18 cellular contexts compared by ENCODE assay signal in genomic region chr2:24351981-24352380, GRCh38. TPM values are rescaled to one million over a fixed set of nuclear protein-coding genes. Genes with fewer than 3 reads are reported as not detected.
DNase-seq lines count a peak whose midpoint lies in the region; ATAC-seq and TF ChIP-seq lines count a peak whose summit lies in the region.
"Had no signal": no experiment of that assay in that cellular context is flagged by ENCODE, and none has a peak within 500 bp of the region (broad histone marks: within the 10 kb centered on the region; RNA-seq: fewer than 3 reads in every experiment).

No MANE protein-coding gene starts in this region.

- H3K18ac ChIP-seq in neuronal stem cell (ENCODE audit: low read length) = no peak overlapping the region

- H2BK15ac ChIP-seq in neuronal stem cell (ENCODE audit: low read length) = no peak overlapping the region

- H3K4me3 Mint-ChIP-seq in activated naive CD4-positive, alpha-beta T cell treated with anti-CD3 and anti-CD28 coated beads for 36 hours = no peak overlapping the region
- H3K4me3 Mint-ChIP-seq in stimulated activated naive CD8-positive, alpha-beta T cell treated with anti-CD3 and anti-CD28 coated beads, Interleukin-15, amount 100 ng/mL, for 72 hours = no peak overlapping the region
- H3K4me3 Mint-ChIP-seq: T-helper 17 cell had no signal

- no peaks in the 10 kb centered on the region for H3K9me3 Mint-ChIP-seq in activated naive CD4-positive, alpha-beta T cell treated with anti-CD3 and anti-CD28 coated beads for 36 hours
- H3K9me3 Mint-ChIP-seq in stimulated activated naive CD8-positive, alpha-beta T cell treated with anti-CD3 and anti-CD28 coated beads, Interleukin-15, amount 100 ng/mL, for 72 hours = no peaks in the 10 kb centered on the region
- H3K9me3 Mint-ChIP-seq: activated T-helper 2 cell treated with anti-CD3 and anti-CD28 coated beads, Interferon-gamma antibody, Interleukin-2, Interleukin-4, amounts not matched to agents 10 μg/mL and 5 μg/mL and 100 μg/mL, durations not matched to agents 14 hours and 24 hours and 36 hours; naive thymus-derived CD8-positive, alpha-beta T cell had no signal

- peaks cover 81% of the 10 kb centered on the region for H3K4me1 ChIP-seq in DOHH2 (ENCODE audit: control insufficient read depth, low read length)
- no peaks in the 10 kb centered on the region for H3K4me1 ChIP-seq in foreskin keratinocyte
- H3K4me1 ChIP-seq in neuronal stem cell (ENCODE audit: control insufficient read depth in 2 of 2, insufficient read depth in 1 of 2, low read depth in 1 of 2, low read length in 2 of 2) = peaks cover 0 to 4% of the 10 kb centered on the region in 2 donors

- no peak overlapping the region for H2BK120ac ChIP-seq in neuronal stem cell (ENCODE audit: low read depth, low read length)

- CTCF ChIA-PET in activated naive CD4-positive, alpha-beta T cell treated with anti-CD3 and anti-CD28 coated beads for 36 hours (lab: Charles Lee) = no interaction called here

- no peak overlapping the region for H3K4ac ChIP-seq in neuronal stem cell (ENCODE audit: low read length)

- H3K27me3 ChIP-seq in DOHH2 (ENCODE audit: control insufficient read depth, low read length) = no peaks in the 10 kb centered on the region
- no peaks in the 10 kb centered on the region for H3K27me3 ChIP-seq in foreskin keratinocyte
- H3K27me3 ChIP-seq in neuronal stem cell (ENCODE audit: control insufficient read depth in 3 of 3, insufficient read depth in 3 of 3, low read depth in 1 of 3, low read length in 3 of 3) = no peaks in the 10 kb centered on the region
- H3K27me3 ChIP-seq: gastroesophageal sphincter had no signal

- H2AK5ac ChIP-seq in neuronal stem cell (ENCODE audit: low read depth, low read length) = no peak overlapping the region

- H3K14ac ChIP-seq in neuronal stem cell (ENCODE audit: low read length) = no peak overlapping the region

- H3K9me3 ChIP-seq in DOHH2 (ENCODE audit: control insufficient read depth, insufficient read depth, low read length) = no peaks in the 10 kb centered on the region
- H3K9me3 ChIP-seq in neuronal stem cell (replicated peaks in 1 of 2; ENCODE audit: control insufficient read depth in 2 of 2, insufficient read depth in 1 of 2, low read depth in 1 of 2, low read length in 2 of 2) = no peaks in the 10 kb centered on the region
- H3K9me3 ChIP-seq: gastroesophageal sphincter, lower lobe of right lung had no signal

- WGBS in neuronal stem cell (ENCODE audit: extremely low coverage in 2 of 2, insufficient read length in 2 of 2, insufficient replicate concordance in 1 of 2), 2 donors = no CpG with 5 or more reads among the region's 1 CpG

- no peak overlapping the region for H4K8ac ChIP-seq in neuronal stem cell (ENCODE audit: low read depth, low read length)

- peaks cover 20% of the 10 kb centered on the region for H4K20me1 ChIP-seq in DOHH2 (ENCODE audit: control insufficient read depth, insufficient read depth, low read depth, low read length)

- no peak overlapping the region for H3K4me3 ChIP-seq in AG10803 (ENCODE audit: low read length)
- no peak overlapping the region for H3K4me3 ChIP-seq in DOHH2 (ENCODE audit: low read length)
- no peak overlapping the region for H3K4me3 ChIP-seq in neuronal stem cell (ENCODE audit: low read length in 2 of 2)
- H3K4me3 ChIP-seq: gastroesophageal sphincter, lower lobe of right lung had no signal

- no peaks in the 10 kb centered on the region for H3K9me2 ChIP-seq in DOHH2 (replicated peaks; ENCODE audit: control insufficient read depth, low read length)

- no peak for DNase-seq in AG10803 (ENCODE audit: low read depth)
- DNase-seq in OCI-M1 (lab: John Stamatoyannopoulos, UW) = peak; percentile 40
- no peak for DNase-seq in foreskin keratinocyte
- DNase-seq in activated gamma-delta T cell (lab: John Stamatoyannopoulos, UW) = no peak
- DNase-seq in activated naive CD4-positive, alpha-beta T cell treated with anti-CD3 and anti-CD28 coated beads for 36 hours = no peak
- no peak for DNase-seq in stimulated activated naive CD8-positive, alpha-beta T cell treated with anti-CD3 and anti-CD28 coated beads, Interleukin-15, amount 100 ng/mL, for 72 hours
- no peak for DNase-seq in neuronal stem cell (ENCODE audit: low spot score)
- DNase-seq: activated CD4-positive, CD25-positive, alpha-beta regulatory T cell; amygdala; lower lobe of right lung; naive thymus-derived CD8-positive, alpha-beta T cell; NCI-H1092; NCI-H526; substantia nigra; T-helper 17 cell had no signal

- H3K4me2 ChIP-seq in DOHH2 (ENCODE audit: low read length) (peak overlapping the region; percentile 74), neuronal stem cell (ENCODE audit: insufficient read depth, low read length, poor library complexity, severe bottlenecking) (no peak overlapping the region)

- H3F3A ChIP-seq in DOHH2 (ENCODE audit: control insufficient read depth, insufficient read depth) = peaks cover 4% of the 10 kb centered on the region; the same call in 1 of the 2 replicates

- peaks cover 58% of the 10 kb centered on the region for H3K4me1 Mint-ChIP-seq in activated naive CD4-positive, alpha-beta T cell treated with anti-CD3 and anti-CD28 coated beads for 36 hours (ENCODE audit: low read depth)
- H3K4me1 Mint-ChIP-seq in stimulated activated naive CD8-positive, alpha-beta T cell treated with anti-CD3 and anti-CD28 coated beads, Interleukin-15, amount 100 ng/mL, for 72 hours = peaks cover 63% of the 10 kb centered on the region

- ATAC-seq in foreskin keratinocyte = peak; percentile 36
- ATAC-seq in stimulated activated naive CD8-positive, alpha-beta T cell treated with anti-CD3 and anti-CD28 coated beads, Interleukin-15, amount 100 ng/mL, for 72 hours = no peak
- ATAC-seq: gastroesophageal sphincter; naive thymus-derived CD8-positive, alpha-beta T cell; T-helper 17 cell had no signal

- H3K27ac Mint-ChIP-seq in activated naive CD4-positive, alpha-beta T cell treated with anti-CD3 and anti-CD28 coated beads for 36 hours = no peak overlapping the region
- no peak overlapping the region for H3K27ac Mint-ChIP-seq in stimulated activated naive CD8-positive, alpha-beta T cell treated with anti-CD3 and anti-CD28 coated beads, Interleukin-15, amount 100 ng/mL, for 72 hours
- H3K27ac Mint-ChIP-seq: activated T-helper 2 cell treated with anti-CD3 and anti-CD28 coated beads, Interferon-gamma antibody, Interleukin-2, Interleukin-4, amounts not matched to agents 10 μg/mL and 5 μg/mL and 100 μg/mL, durations not matched to agents 14 hours and 24 hours and 36 hours had no signal

- H4K91ac ChIP-seq in neuronal stem cell (ENCODE audit: low read depth, low read length, poor library complexity) = no peak overlapping the region

- no peak overlapping the region for H2AFZ ChIP-seq in neuronal stem cell (ENCODE audit: low read length)

- TF ChIP-seq CTCF in AG10803 (conservative IDR thresholded peaks at IDR 0.05; ENCODE audit: low read length) = 0 out of 2 replicates have a peak, but pooled peaks have one; percentile 11
- no peak for TF ChIP-seq CTCF in DOHH2 (IDR thresholded peaks at IDR 0.05; ENCODE audit: low read depth, low read length, poor library complexity, severe bottlenecking)
- TF ChIP-seq CTCF in foreskin keratinocyte (conservative IDR thresholded peaks at IDR 0.05) = peak; percentile 28

- H3K27ac ChIP-seq in DOHH2 (ENCODE audit: low read depth, low read length) (no peak overlapping the region), foreskin keratinocyte (no peak overlapping the region), neuronal stem cell (replicated peaks; ENCODE audit: low read length) (no peak overlapping the region)
- H3K27ac ChIP-seq: gastroesophageal sphincter, lower lobe of right lung had no signal

- H2BK12ac ChIP-seq in neuronal stem cell (ENCODE audit: low read length) = no peak overlapping the region

- intact Hi-C loops in activated naive CD4-positive, alpha-beta T cell treated with anti-CD3 and anti-CD28 coated beads for 36 hours (cut with micrococcal nuclease) = no loop called here

- H3K79me2 ChIP-seq in DOHH2 (ENCODE audit: control insufficient read depth, low read length) = peaks cover 100% of the 10 kb centered on the region

- no peak overlapping the region for H3K23ac ChIP-seq in neuronal stem cell (ENCODE audit: low read depth, low read length, poor library complexity)

- no peaks in the 10 kb centered on the region for H3K27me3 Mint-ChIP-seq in activated naive CD4-positive, alpha-beta T cell treated with anti-CD3 and anti-CD28 coated beads for 36 hours (ENCODE audit: low read depth)
- H3K27me3 Mint-ChIP-seq in stimulated activated naive CD8-positive, alpha-beta T cell treated with anti-CD3 and anti-CD28 coated beads, Interleukin-15, amount 100 ng/mL, for 72 hours = no peaks in the 10 kb centered on the region
- H3K27me3 Mint-ChIP-seq: naive thymus-derived CD8-positive, alpha-beta T cell; T-helper 17 cell had no signal

- no peak overlapping the region for H2BK5ac ChIP-seq in neuronal stem cell (ENCODE audit: low read length)

- H3K36me3 Mint-ChIP-seq in activated naive CD4-positive, alpha-beta T cell treated with anti-CD3 and anti-CD28 coated beads for 36 hours (ENCODE audit: low read depth) = no peaks in the 10 kb centered on the region

- no peaks in the 10 kb centered on the region for H3K79me1 ChIP-seq in neuronal stem cell (ENCODE audit: low read depth, low read length)

- H3K36me3 ChIP-seq in DOHH2 (ENCODE audit: control insufficient read depth, low read length) (peaks cover 4% of the 10 kb centered on the region), neuronal stem cell (replicated peaks in 1 of 2; ENCODE audit: control insufficient read depth in 2 of 2, insufficient read depth in 2 of 2, low read length in 2 of 2) (no peaks in the 10 kb centered on the region)
- H3K36me3 ChIP-seq: gastroesophageal sphincter, lower lobe of right lung had no signal

- H3K9ac ChIP-seq in neuronal stem cell (ENCODE audit: low read depth, low read length, poor library complexity) = no peak overlapping the region

RNA-seq across cellular contexts. Expression of gene ITSN2, which starts 8.4 kb away (rescaled TPM):
- total RNA-seq in foreskin keratinocyte = 23.6 and 24.0 TPM in 2 replicates
- 6.8 and 7.5 TPM in 2 replicates for polyA plus RNA-seq in foreskin keratinocyte
- total RNA-seq in activated naive CD4-positive, alpha-beta T cell treated with anti-CD3 and anti-CD28 coated beads for 36 hours = 10 to 100 TPM; 46.1 to 46.7 TPM
- 6.4 TPM for polyA plus RNA-seq in neuronal stem cell (2013, experiment 1 of 2)
- polyA plus RNA-seq in neuronal stem cell (2013, experiment 2 of 2) = 5.9 TPM
